In the genomic region with DNA sequence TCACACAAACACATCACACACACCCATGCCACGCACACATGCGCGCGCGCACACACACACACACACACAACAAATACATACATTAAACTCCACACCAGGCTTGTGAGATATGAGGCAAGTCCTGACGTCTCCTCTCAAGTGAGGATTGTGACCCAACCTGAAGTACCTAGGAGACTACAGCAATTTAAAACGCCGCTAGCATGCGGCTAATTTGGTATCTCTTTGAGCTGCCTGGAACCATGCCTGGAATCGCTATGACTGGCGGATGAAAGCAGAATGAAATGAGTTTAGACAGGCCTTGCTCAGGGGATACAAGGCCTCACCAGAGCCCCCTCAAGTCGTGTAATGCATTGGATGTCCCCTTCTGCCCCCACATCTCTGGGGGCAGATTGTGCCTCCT, we compare ENCODE assay signal across 16 cellular contexts. TPM values are rescaled to one million over a fixed set of nuclear protein-coding genes. Genes with fewer than 3 reads are reported as not detected.
DNase-seq lines count a peak whose midpoint lies in the region; ATAC-seq and TF ChIP-seq lines count a peak whose summit lies in the region.
"Had no signal": no experiment of that assay in that cellular context is flagged by ENCODE, and none has a peak within 500 bp of the region (broad histone marks: within the 10 kb centered on the region; RNA-seq: fewer than 3 reads in every experiment).

No MANE protein-coding gene starts in this region.

- H3K9me3 ChIP-seq in RWPE2 (ENCODE audit: severe bottlenecking) (no peaks in the 10 kb centered on the region), fibroblast of lung (ENCODE audit: control insufficient read depth, insufficient read depth, low read depth, low read length) (no peaks in the 10 kb centered on the region), psoas muscle (no peaks in the 10 kb centered on the region)
- H3K9me3 ChIP-seq: esophagus muscularis mucosa had no signal

- intact Hi-C loops in psoas muscle (cut with DNase I), result no loop called here

- WGBS in psoas muscle, 3 donors, result 65 to 74% (median 74%) methylated on average over 12 of the region's 12 CpGs

- H2AFZ ChIP-seq in fibroblast of lung (ENCODE audit: low read length), result no peak overlapping the region

- DNase-seq in NCI-H2171 treated with DMSO at 0.1 percent for 48 hours (lab: John Stamatoyannopoulos, UW) (peak; percentile 20), NCI-H2171 (lab: John Stamatoyannopoulos, UW) (no peak), RWPE2 (ENCODE audit: low spot score) (no peak), fibroblast of lung (ENCODE audit: low read depth in 2 of 2) (peak; percentile 6 to 33), psoas muscle (no peak), AG08395 (ENCODE audit: low spot score) (no peak), coronary artery (ENCODE audit: low spot score) (no peak)
- DNase-seq: activated T-cell treated with anti-CD3 and anti-CD28 coated beads for 4 hours; Kasumi-1; naive thymus-derived CD8-positive, alpha-beta T cell; NCI-H345 had no signal

- no peak for ATAC-seq in RWPE2 (ENCODE audit: low read depth)
- peak in 3 of 4 donors; percentile 25 to 46 (median 28) for ATAC-seq in psoas muscle
- no peak for ATAC-seq in GM21447 (IDR thresholded peaks at IDR 0.05; ENCODE audit: unreplicated experiment)
- ATAC-seq: naive thymus-derived CD8-positive, alpha-beta T cell; stimulated activated memory B cell treated with anti-CD40 and anti-IgM and Interleukin-4, amounts not matched to agents 10 μg/mL and 1 μg/mL and 100 μg/mL, for 72 hours had no signal

- H3K27ac ChIP-seq in RWPE2 (ENCODE audit: poor library complexity, severe bottlenecking), result peak overlapping the region; percentile 91
- H3K27ac ChIP-seq in fibroblast of lung (ENCODE audit: insufficient read depth, low read length), result no peak overlapping the region
- H3K27ac ChIP-seq in psoas muscle, result no peak overlapping the region
- no peak overlapping the region for H3K27ac ChIP-seq in coronary artery
- H3K27ac ChIP-seq: esophagus muscularis mucosa had no signal

- no peaks in the 10 kb centered on the region for H4K20me1 ChIP-seq in fibroblast of lung (ENCODE audit: control insufficient read depth, extremely low read depth, insufficient read depth, low read length)

- H3K36me3 ChIP-seq in RWPE2 (ENCODE audit: low read depth) (peaks cover 5% of the 10 kb centered on the region), fibroblast of lung (ENCODE audit: control insufficient read depth, insufficient read depth, low read length) (no peaks in the 10 kb centered on the region), psoas muscle (ENCODE audit: insufficient read depth in 1 of 2, low read depth in 1 of 2) (no peaks in the 10 kb centered on the region)
- H3K36me3 ChIP-seq: esophagus muscularis mucosa had no signal

- no peaks in the 10 kb centered on the region for H3K79me2 ChIP-seq in fibroblast of lung (ENCODE audit: control insufficient read depth, insufficient read depth, low read length)

- no peak overlapping the region for H3K4me3 ChIP-seq in RWPE2 (ENCODE audit: severe bottlenecking)
- no peak overlapping the region for H3K4me3 ChIP-seq in fibroblast of lung (replicated peaks in 1 of 4; ENCODE audit: control extremely low read depth in 1 of 4, insufficient read depth in 1 of 4, low read depth in 3 of 4, low read length in 4 of 4)
- no peak overlapping the region for H3K4me3 ChIP-seq in psoas muscle
- no peak overlapping the region for H3K4me3 ChIP-seq in coronary artery
- H3K4me3 ChIP-seq: esophagus muscularis mucosa had no signal

- TF ChIP-seq CTCF in RWPE2 (IDR thresholded peaks at IDR 0.05; ENCODE audit: poor library complexity, severe bottlenecking) (no peak), fibroblast of lung (conservative IDR thresholded peaks at IDR 0.05 in 1 of 2, IDR thresholded peaks at IDR 0.05 in 1 of 2; ENCODE audit: low read depth in 1 of 2, low read length in 2 of 2) (no peak), psoas muscle (IDR thresholded peaks at IDR 0.05) (no peak), coronary artery (IDR thresholded peaks at IDR 0.05) (no peak)

- no peaks in the 10 kb centered on the region for H3K27me3 ChIP-seq in RWPE2 (ENCODE audit: insufficient read depth, poor library complexity, severe bottlenecking)
- no peaks in the 10 kb centered on the region for H3K27me3 ChIP-seq in fibroblast of lung (ENCODE audit: control insufficient read depth, insufficient read depth, low read length)
- no peaks in the 10 kb centered on the region for H3K27me3 ChIP-seq in psoas muscle (ENCODE audit: insufficient read depth in 3 of 3, low read length in 2 of 3)
- H3K27me3 ChIP-seq: esophagus muscularis mucosa had no signal

- H3K4me1 ChIP-seq in RWPE2 (ENCODE audit: insufficient read depth, poor library complexity, severe bottlenecking) (peaks cover 45% of the 10 kb centered on the region), fibroblast of lung (ENCODE audit: control insufficient read depth, extremely low read depth, insufficient read depth, low read length) (peaks cover 19% of the 10 kb centered on the region), psoas muscle (peaks cover 20% of the 10 kb centered on the region)

- H3K4me2 ChIP-seq in fibroblast of lung (ENCODE audit: extremely low read depth, insufficient read depth, low read length), result no peak overlapping the region

- no peak overlapping the region for H3K9ac ChIP-seq in fibroblast of lung (ENCODE audit: insufficient read depth, low read length)

RNA-seq across cellular contexts. Expression of gene RAB7B, which starts 1.6 kb away (rescaled TPM):
- 5.4 and 9.1 TPM in 2 replicates for total RNA-seq in fibroblast of lung
- polyA plus RNA-seq in fibroblast of lung, result 15.5 and 20.1 TPM in 2 replicates
- 13.6 and 17.8 TPM in 2 replicates for polyA plus RNA-seq in fibroblast of lung (2012)
- 9.2 and 19.4 TPM in 2 replicates for polyA minus RNA-seq in fibroblast of lung (ENCODE audit: low replicate concordance)
- 1 to 10 TPM in 1 of 4 donors, under 1 TPM in 3; 0.17 to 1.2 (median 0.50) TPM for total RNA-seq in psoas muscle
- under 1 TPM; 0.25 to 0.36 (median 0.27) TPM for polyA plus RNA-seq in psoas muscle
- total RNA-seq: naive thymus-derived CD8-positive, alpha-beta T cell; OCI-LY7 had no signal
- polyA plus RNA-seq: naive thymus-derived CD8-positive, alpha-beta T cell had no signal

RNA-seq across cellular contexts. Expression of gene CTSE, which starts 18.9 kb away (rescaled TPM):
- total RNA-seq in fibroblast of lung (not detected in 2 replicates), psoas muscle (under 1 TPM in 1 of 4 donors, not detected in 3; 0.20 TPM)
- polyA plus RNA-seq in fibroblast of lung (not detected in 2 replicates), psoas muscle (under 1 TPM in 2 of 3 donors, not detected in 1; 0.03 to 0.22 TPM)
- polyA plus RNA-seq in fibroblast of lung (2012), result 0.13 TPM in 1 of 2 replicates, not detected in the other
- not detected in 2 replicates for polyA minus RNA-seq in fibroblast of lung (ENCODE audit: low replicate concordance)
- total RNA-seq: cerebellum; naive thymus-derived CD8-positive, alpha-beta T cell; OCI-LY7 had no signal
- polyA plus RNA-seq: naive thymus-derived CD8-positive, alpha-beta T cell had no signal

RNA-seq across cellular contexts. Expression of gene RHEX, which starts 48.2 kb away (rescaled TPM):
- total RNA-seq in fibroblast of lung (not detected in 2 replicates), psoas muscle (under 1 TPM in 3 of 4 donors, not detected in 1; 0.58 to 0.95 (median 0.86) TPM)
- polyA plus RNA-seq in fibroblast of lung (not detected in 2 replicates), psoas muscle (under 1 TPM; 0.13 to 0.22 (median 0.21) TPM)
- polyA plus RNA-seq in fibroblast of lung (2012), result not detected in 2 replicates
- not detected in 2 replicates for polyA minus RNA-seq in fibroblast of lung (ENCODE audit: low replicate concordance)
- total RNA-seq: cerebellum had no signal
- polyA plus RNA-seq: naive thymus-derived CD8-positive, alpha-beta T cell had no signal

Comparison
In these comparisons a context has a peak if more than half of its experiments do, and no peak if none do; other contexts are left out.
1. DNase-seq: peak in NCI-H2171 treated with DMSO at 0.1 percent for 48 hours (single experiment) and fibroblast of lung (2 of 2); none in NCI-H2171 (single experiment), RWPE2 (single experiment), psoas muscle (0 of 2), AG08395 (single experiment) and coronary artery (single experiment).
2. ATAC-seq: peak in psoas muscle (3 of 4); none in RWPE2 (single experiment) and GM21447 (single experiment).